Comparison of ENCODE assay signal across 7 cellular contexts in the genomic region with DNA sequence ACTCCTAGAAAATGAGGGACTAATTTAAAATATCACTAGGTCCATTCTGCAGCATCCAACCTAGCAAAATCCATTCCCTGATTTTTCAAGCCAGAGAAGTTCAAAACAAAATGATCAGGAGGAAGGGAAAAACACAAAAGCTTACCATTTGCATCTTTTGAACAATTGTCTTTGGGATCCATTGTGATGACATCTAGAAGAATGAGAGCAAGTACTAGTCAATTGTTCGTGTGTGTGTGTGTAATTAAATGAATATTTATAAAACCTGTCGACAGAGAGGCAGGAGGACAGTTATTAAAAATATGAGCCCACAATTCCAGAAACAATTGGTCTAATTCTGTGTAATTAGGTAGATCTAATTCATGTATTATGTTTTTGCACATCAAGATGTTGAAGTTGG.
DNase-seq lines count a peak whose midpoint lies in the region; ATAC-seq and TF ChIP-seq lines count a peak whose summit lies in the region.
"Not testable (repeated sequence)": the region's sequence is repeated elsewhere in the genome, so short reads cannot be mapped to it uniquely, and the experiment has no call there.

No MANE protein-coding gene starts in this region.

- H3K9me3 Mint-ChIP-seq in activated CD8-positive, alpha-beta memory T cell treated with anti-CD3 and anti-CD28 coated beads, Interleukin-2, amount 10 ng/mL, durations not matched to agents 7 days and 5 days (ENCODE audit: low read depth); activated naive CD8-positive, alpha-beta T cell treated with anti-CD3 and anti-CD28 coated beads, Interleukin-2, amount 10 ng/mL, durations not matched to agents 7 days and 5 days; effector memory CD8-positive, alpha-beta T cell; nephron progenitor cell: not testable (repeated sequence)

- peak; percentile 5 for DNase-seq in Ammon's horn (ENCODE audit: low spot score)
- DNase-seq in activated CD8-positive, alpha-beta memory T cell treated with anti-CD3 and anti-CD28 coated beads, Interleukin-2, amount 10 ng/mL, durations not matched to agents 7 days and 5 days; activated naive CD8-positive, alpha-beta T cell treated with anti-CD3 and anti-CD28 coated beads, Interleukin-2, amount 10 ng/mL, durations not matched to agents 7 days and 5 days; effector memory CD8-positive, alpha-beta T cell; nephron progenitor cell; substantia nigra (lab: John Stamatoyannopoulos, UW): not testable (repeated sequence)

- peak overlapping the region; percentile 83 for H3K27ac Mint-ChIP-seq in activated CD8-positive, alpha-beta memory T cell treated with anti-CD3 and anti-CD28 coated beads, Interleukin-2, amount 10 ng/mL, durations not matched to agents 7 days and 5 days
- H3K27ac Mint-ChIP-seq in activated naive CD8-positive, alpha-beta T cell treated with anti-CD3 and anti-CD28 coated beads, Interleukin-2, amount 10 ng/mL, durations not matched to agents 7 days and 5 days: not testable (repeated sequence)
- H3K27ac Mint-ChIP-seq in effector memory CD8-positive, alpha-beta T cell: peak overlapping the region; percentile 49 to 81
- peak overlapping the region; percentile 97 for H3K27ac Mint-ChIP-seq in nephron progenitor cell

- H3K36me3 Mint-ChIP-seq in activated CD8-positive, alpha-beta memory T cell treated with anti-CD3 and anti-CD28 coated beads, Interleukin-2, amount 10 ng/mL, durations not matched to agents 7 days and 5 days: peaks cover 41% of the 10 kb centered on the region
- not testable (repeated sequence) for H3K36me3 Mint-ChIP-seq in activated naive CD8-positive, alpha-beta T cell treated with anti-CD3 and anti-CD28 coated beads, Interleukin-2, amount 10 ng/mL, durations not matched to agents 7 days and 5 days; nephron progenitor cell (ENCODE audit: low read depth)
- H3K36me3 Mint-ChIP-seq in effector memory CD8-positive, alpha-beta T cell (ENCODE audit: insufficient read depth): peaks cover 79% of the 10 kb centered on the region

- not testable (repeated sequence) for ATAC-seq in activated CD8-positive, alpha-beta memory T cell treated with anti-CD3 and anti-CD28 coated beads, Interleukin-2, amount 10 ng/mL, durations not matched to agents 7 days and 5 days; activated naive CD8-positive, alpha-beta T cell treated with anti-CD3 and anti-CD28 coated beads, Interleukin-2, amount 10 ng/mL, durations not matched to agents 7 days and 5 days (ENCODE audit: low read depth); effector memory CD8-positive, alpha-beta T cell (replicated peaks)

- peak overlapping the region; percentile 71 for H3K4me3 Mint-ChIP-seq in activated CD8-positive, alpha-beta memory T cell treated with anti-CD3 and anti-CD28 coated beads, Interleukin-2, amount 10 ng/mL, durations not matched to agents 7 days and 5 days
- peak overlapping the region; percentile 19 for H3K4me3 Mint-ChIP-seq in activated naive CD8-positive, alpha-beta T cell treated with anti-CD3 and anti-CD28 coated beads, Interleukin-2, amount 10 ng/mL, durations not matched to agents 7 days and 5 days
- H3K4me3 Mint-ChIP-seq in effector memory CD8-positive, alpha-beta T cell: peak overlapping the region; percentile 59 to 62
- not testable (repeated sequence) for H3K4me3 Mint-ChIP-seq in nephron progenitor cell

- peaks cover 18% of the 10 kb centered on the region for H3K4me1 Mint-ChIP-seq in activated CD8-positive, alpha-beta memory T cell treated with anti-CD3 and anti-CD28 coated beads, Interleukin-2, amount 10 ng/mL, durations not matched to agents 7 days and 5 days
- not testable (repeated sequence) for H3K4me1 Mint-ChIP-seq in activated naive CD8-positive, alpha-beta T cell treated with anti-CD3 and anti-CD28 coated beads, Interleukin-2, amount 10 ng/mL, durations not matched to agents 7 days and 5 days
- peaks cover 4 to 14% of the 10 kb centered on the region in 2 donors for H3K4me1 Mint-ChIP-seq in effector memory CD8-positive, alpha-beta T cell (ENCODE audit: low read depth in 2 of 2)
- peaks cover 65% of the 10 kb centered on the region for H3K4me1 Mint-ChIP-seq in nephron progenitor cell

- TF ChIP-seq CTCF in nephron progenitor cell (IDR thresholded peaks at IDR 0.05): not testable (repeated sequence)

- H3K27me3 Mint-ChIP-seq in activated CD8-positive, alpha-beta memory T cell treated with anti-CD3 and anti-CD28 coated beads, Interleukin-2, amount 10 ng/mL, durations not matched to agents 7 days and 5 days; activated naive CD8-positive, alpha-beta T cell treated with anti-CD3 and anti-CD28 coated beads, Interleukin-2, amount 10 ng/mL, durations not matched to agents 7 days and 5 days; effector memory CD8-positive, alpha-beta T cell; nephron progenitor cell (ENCODE audit: low read depth, poor library complexity): not testable (repeated sequence)

- H3K27ac ChIP-seq in layer of hippocampus (ENCODE audit: low read depth, low read length) (peak overlapping the region; percentile 23), substantia nigra (ENCODE audit: low read depth, low read length, poor library complexity, severe bottlenecking) (peak overlapping the region; percentile 65)

- not testable (repeated sequence) for H3K27me3 ChIP-seq in layer of hippocampus (ENCODE audit: control insufficient read depth, insufficient read depth, low read length)

- POLR2A ChIA-PET in activated naive CD8-positive, alpha-beta T cell treated with anti-CD3 and anti-CD28 coated beads, Interleukin-2, amount 10 ng/mL, durations not matched to agents 7 days and 5 days (lab: Charles Lee): not testable (repeated sequence)

- CTCF ChIA-PET in activated CD8-positive, alpha-beta memory T cell treated with anti-CD3 and anti-CD28 coated beads, Interleukin-2, amount 10 ng/mL, durations not matched to agents 7 days and 5 days (lab: Charles Lee): not testable (repeated sequence)
